ENCODE assay signal across 23 cellular contexts in the genomic region with DNA sequence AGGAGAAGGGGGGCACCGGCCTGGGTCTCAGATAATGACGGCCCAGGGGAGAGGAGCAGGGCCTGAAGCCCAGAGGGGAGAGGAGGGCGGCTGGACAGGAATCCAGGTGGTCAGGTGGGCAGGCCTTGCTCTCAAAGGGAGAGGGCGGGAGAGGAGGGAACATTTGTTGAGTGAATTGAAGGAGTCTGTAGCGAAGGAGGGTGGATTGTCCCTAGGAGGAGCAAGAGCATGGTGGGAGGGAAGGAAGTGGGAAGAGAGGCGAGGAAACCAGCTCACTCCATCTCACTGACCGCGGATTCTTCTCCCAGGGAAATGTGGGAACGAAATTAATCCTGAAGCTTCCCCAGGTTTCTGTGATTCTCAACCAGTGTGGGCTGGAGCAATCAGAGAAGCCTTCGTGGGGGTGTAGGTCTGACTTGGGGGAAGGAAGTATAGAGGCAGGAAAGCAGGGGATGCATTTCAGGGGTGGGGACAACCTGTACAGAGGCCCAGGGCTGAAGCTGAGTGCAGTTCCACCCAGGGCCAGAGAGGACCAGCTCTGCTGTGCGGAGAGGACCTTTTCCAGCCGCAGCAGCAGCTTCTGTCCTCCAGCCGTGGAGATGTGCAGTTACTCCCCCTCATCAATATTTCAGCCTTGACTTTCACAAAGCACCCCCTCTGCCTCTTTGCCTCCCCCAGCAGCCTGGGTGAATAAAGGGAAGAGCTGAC.
"Had no signal": no experiment of that assay in that cellular context is flagged by ENCODE, and none has a peak within 500 bp of the region (broad histone marks: within the 10 kb centered on the region; RNA-seq: fewer than 3 reads in every experiment).

No MANE protein-coding gene starts in this region.

- DNase-seq: activated CD4-positive, alpha-beta memory T cell treated with anti-CD3 and anti-CD28 coated beads, Interleukin-2, amount 10 ng/mL, durations not matched to agents 7 days and 5 days; activated CD4-positive, alpha-beta T cell treated with anti-CD3 and anti-CD28 coated beads for 4 hours; activated CD8-positive, alpha-beta memory T cell treated with anti-CD3 and anti-CD28 coated beads, Interleukin-2, amount 10 ng/mL, durations not matched to agents 7 days and 5 days; activated naive CD8-positive, alpha-beta T cell treated with anti-CD3 and anti-CD28 coated beads, Interleukin-2, amount 10 ng/mL, durations not matched to agents 7 days and 5 days; central memory CD4-positive, alpha-beta T cell; dorsolateral prefrontal cortex; foreskin melanocyte; heart left ventricle; kidney; midbrain; nucleus accumbens; posterior cingulate gyrus; retina; spleen; stimulated activated CD8-positive, alpha-beta memory T cell treated with anti-CD3 and anti-CD28 coated beads, Interleukin-4, amount 100 ng/mL, for 48 hours; SW 1271; uterus; WERI-Rb-1 had no signal

- H3K36me3 ChIP-seq: heart left ventricle, spleen, tibial nerve, uterus, WERI-Rb-1 had no signal

- H3K27ac Mint-ChIP-seq: activated CD8-positive, alpha-beta memory T cell treated with anti-CD3 and anti-CD28 coated beads, Interleukin-2, amount 10 ng/mL, durations not matched to agents 7 days and 5 days; activated naive CD8-positive, alpha-beta T cell treated with anti-CD3 and anti-CD28 coated beads, Interleukin-2, amount 10 ng/mL, durations not matched to agents 7 days and 5 days; brain; stimulated activated naive CD8-positive, alpha-beta T cell treated with anti-CD3 and anti-CD28 coated beads, Interleukin-15, Interleukin-2, amounts not matched to agents 100 ng/mL and 50 ng/mL, for 24 hours had no signal

- H3K4me1 ChIP-seq: tibial nerve, uterus had no signal

- H3K4me3 ChIP-seq: dorsolateral prefrontal cortex, heart left ventricle, lung, spleen, tibial nerve, uterus had no signal

- H3K27me3 ChIP-seq: dorsolateral prefrontal cortex, heart left ventricle, spleen, tibial nerve, uterus had no signal

- ATAC-seq: activated CD8-positive, alpha-beta memory T cell treated with anti-CD3 and anti-CD28 coated beads, Interleukin-2, amount 10 ng/mL, durations not matched to agents 7 days and 5 days; left lobe of liver had no signal

- H3K9me3 ChIP-seq: uterus had no signal

- H3K27ac ChIP-seq: dorsolateral prefrontal cortex, heart left ventricle, spleen, tibial nerve, uterus, WERI-Rb-1 had no signal

- H3K27me3 Mint-ChIP-seq: activated CD4-positive, alpha-beta memory T cell treated with anti-CD3 and anti-CD28 coated beads, Interleukin-2, amount 10 ng/mL, durations not matched to agents 7 days and 5 days; activated CD8-positive, alpha-beta memory T cell treated with anti-CD3 and anti-CD28 coated beads, Interleukin-2, amount 10 ng/mL, durations not matched to agents 7 days and 5 days; activated naive CD8-positive, alpha-beta T cell treated with anti-CD3 and anti-CD28 coated beads, Interleukin-2, amount 10 ng/mL, durations not matched to agents 7 days and 5 days; brain; stimulated activated naive CD8-positive, alpha-beta T cell treated with anti-CD3 and anti-CD28 coated beads, Interleukin-15, Interleukin-2, amounts not matched to agents 100 ng/mL and 50 ng/mL, for 24 hours had no signal

- H3K4me3 Mint-ChIP-seq: activated CD4-positive, alpha-beta memory T cell treated with anti-CD3 and anti-CD28 coated beads, Interleukin-2, amount 10 ng/mL, durations not matched to agents 7 days and 5 days; activated CD8-positive, alpha-beta memory T cell treated with anti-CD3 and anti-CD28 coated beads, Interleukin-2, amount 10 ng/mL, durations not matched to agents 7 days and 5 days; activated naive CD8-positive, alpha-beta T cell treated with anti-CD3 and anti-CD28 coated beads, Interleukin-2, amount 10 ng/mL, durations not matched to agents 7 days and 5 days; brain; stimulated activated naive CD8-positive, alpha-beta T cell treated with anti-CD3 and anti-CD28 coated beads, Interleukin-15, Interleukin-2, amounts not matched to agents 100 ng/mL and 50 ng/mL, for 24 hours had no signal
